ENCODE assay signal across 2 cellular contexts in genomic region chr16:50185005-50185505, GRCh38.
TF ChIP-seq lines count a peak whose summit lies in the region.

No MANE protein-coding gene starts in this region.

TF ChIP-seq in GM12878, 131 proteins besides CTCF, POLR2A, EP300 and RAD21 (continued from another document):
- TF ChIP-seq YY1 (IDR thresholded peaks at IDR 0.05; ENCODE audit: low read depth, low read length), result no peak
- TF ChIP-seq RB1 (IDR thresholded peaks at IDR 0.05; ENCODE audit: borderline replicate concordance), result no peak
- TF ChIP-seq SP1 (IDR thresholded peaks at IDR 0.05; ENCODE audit: low read depth, low read length), result no peak
- TF ChIP-seq NR2C1 (IDR thresholded peaks at IDR 0.05), result no peak
- TF ChIP-seq CREM (IDR thresholded peaks at IDR 0.05; ENCODE audit: low read depth), result 0 out of 2 replicates have a peak, but pooled peaks have one; percentile 20
- no peak for TF ChIP-seq POU2F2 (IDR thresholded peaks at IDR 0.05; ENCODE audit: borderline replicate concordance, low read depth, low read length)
- no peak for TF ChIP-seq ZBTB33 (IDR thresholded peaks at IDR 0.05)
- TF ChIP-seq NFIC (IDR thresholded peaks at IDR 0.05; ENCODE audit: low read depth, low read length), result peak; percentile 43; the same call in 1 of the 2 replicates
- TF ChIP-seq, protein P1, sequence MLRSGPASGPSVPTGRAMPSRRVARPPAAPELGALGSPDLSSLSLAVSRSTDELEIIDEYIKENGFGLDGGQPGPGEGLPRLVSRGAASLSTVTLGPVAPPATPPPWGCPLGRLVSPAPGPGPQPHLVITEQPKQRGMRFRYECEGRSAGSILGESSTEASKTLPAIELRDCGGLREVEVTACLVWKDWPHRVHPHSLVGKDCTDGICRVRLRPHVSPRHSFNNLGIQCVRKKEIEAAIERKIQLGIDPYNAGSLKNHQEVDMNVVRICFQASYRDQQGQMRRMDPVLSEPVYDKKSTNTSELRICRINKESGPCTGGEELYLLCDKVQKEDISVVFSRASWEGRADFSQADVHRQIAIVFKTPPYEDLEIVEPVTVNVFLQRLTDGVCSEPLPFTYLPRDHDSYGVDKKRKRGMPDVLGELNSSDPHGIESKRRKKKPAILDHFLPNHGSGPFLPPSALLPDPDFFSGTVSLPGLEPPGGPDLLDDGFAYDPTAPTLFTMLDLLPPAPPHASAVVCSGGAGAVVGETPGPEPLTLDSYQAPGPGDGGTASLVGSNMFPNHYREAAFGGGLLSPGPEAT (IDR thresholded peaks at IDR 0.05; ENCODE audit: low read depth), result peak; percentile 40; the same call in 1 of the 2 replicates
- no peak; a peak in 1 of 4 replicates for TF ChIP-seq ETV6 (conservative IDR thresholded peaks at IDR 0.05 in 1 of 2, IDR thresholded peaks at IDR 0.05 in 1 of 2; ENCODE audit: borderline replicate concordance in 1 of 2, low read depth in 1 of 2)
- peak; percentile 29 to 59; a peak in 3 of 4 replicates for TF ChIP-seq IKZF2 (IDR thresholded peaks at IDR 0.05)
- no peak for TF ChIP-seq CHD2 (IDR thresholded peaks at IDR 0.05; ENCODE audit: borderline replicate concordance, low read depth, low read length)
- TF ChIP-seq MEF2B (IDR thresholded peaks at IDR 0.05; ENCODE audit: partially characterized antibody, poor library complexity, severe bottlenecking), result no peak
- TF ChIP-seq BACH1 (IDR thresholded peaks at IDR 0.05; ENCODE audit: borderline replicate concordance), result no peak
- no peak for TF ChIP-seq SMAD5 (IDR thresholded peaks at IDR 0.05; ENCODE audit: low read depth)
- TF ChIP-seq ZBTB4 (CRISPR knock-in tag; IDR thresholded peaks at IDR 0.05), result no peak
- 0 out of 4 replicates have a peak, but pooled peaks of 1 of the 2 experiments have one; percentile 36 for TF ChIP-seq SRF (IDR thresholded peaks at IDR 0.05; ENCODE audit: low read depth in 2 of 2, low read length in 2 of 2)
- TF ChIP-seq ZNF217 (IDR thresholded peaks at IDR 0.05), result no peak
- no peak for TF ChIP-seq GABPA (IDR thresholded peaks at IDR 0.05; ENCODE audit: low read depth)
- TF ChIP-seq IRF4 (IDR thresholded peaks at IDR 0.05; ENCODE audit: low read depth, low read length), result peak; percentile 57; the same call in 1 of the 2 replicates
- TF ChIP-seq CHD4 (IDR thresholded peaks at IDR 0.05), result no peak

TF ChIP-seq in HepG2, 621 proteins besides CTCF, POLR2A, EP300 and RAD21 (continued from another document and continues in another):
- no peak for TF ChIP-seq TFDP2 (CRISPR knock-in tag; IDR thresholded peaks at IDR 0.05)
- no peak for TF ChIP-seq ETV5 (CRISPR knock-in tag; IDR thresholded peaks at IDR 0.05; ENCODE audit: borderline replicate concordance)
- TF ChIP-seq, protein P2, sequence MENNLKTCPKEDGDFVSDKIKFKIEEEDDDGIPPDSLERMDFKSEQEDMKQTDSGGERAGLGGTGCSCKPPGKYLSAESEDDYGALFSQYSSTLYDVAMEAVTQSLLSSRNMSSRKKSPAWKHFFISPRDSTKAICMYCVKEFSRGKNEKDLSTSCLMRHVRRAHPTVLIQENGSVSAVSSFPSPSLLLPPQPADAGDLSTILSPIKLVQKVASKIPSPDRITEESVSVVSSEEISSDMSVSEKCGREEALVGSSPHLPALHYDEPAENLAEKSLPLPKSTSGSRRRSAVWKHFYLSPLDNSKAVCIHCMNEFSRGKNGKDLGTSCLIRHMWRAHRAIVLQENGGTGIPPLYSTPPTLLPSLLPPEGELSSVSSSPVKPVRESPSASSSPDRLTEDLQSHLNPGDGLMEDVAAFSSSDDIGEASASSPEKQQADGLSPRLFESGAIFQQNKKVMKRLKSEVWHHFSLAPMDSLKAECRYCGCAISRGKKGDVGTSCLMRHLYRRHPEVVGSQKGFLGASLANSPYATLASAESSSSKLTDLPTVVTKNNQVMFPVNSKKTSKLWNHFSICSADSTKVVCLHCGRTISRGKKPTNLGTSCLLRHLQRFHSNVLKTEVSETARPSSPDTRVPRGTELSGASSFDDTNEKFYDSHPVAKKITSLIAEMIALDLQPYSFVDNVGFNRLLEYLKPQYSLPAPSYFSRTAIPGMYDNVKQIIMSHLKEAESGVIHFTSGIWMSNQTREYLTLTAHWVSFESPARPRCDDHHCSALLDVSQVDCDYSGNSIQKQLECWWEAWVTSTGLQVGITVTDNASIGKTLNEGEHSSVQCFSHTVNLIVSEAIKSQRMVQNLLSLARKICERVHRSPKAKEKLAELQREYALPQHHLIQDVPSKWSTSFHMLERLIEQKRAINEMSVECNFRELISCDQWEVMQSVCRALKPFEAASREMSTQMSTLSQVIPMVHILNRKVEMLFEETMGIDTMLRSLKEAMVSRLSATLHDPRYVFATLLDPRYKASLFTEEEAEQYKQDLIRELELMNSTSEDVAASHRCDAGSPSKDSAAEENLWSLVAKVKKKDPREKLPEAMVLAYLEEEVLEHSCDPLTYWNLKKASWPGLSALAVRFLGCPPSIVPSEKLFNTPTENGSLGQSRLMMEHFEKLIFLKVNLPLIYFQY (CRISPR knock-in tag; IDR thresholded peaks at IDR 0.05; ENCODE audit: borderline replicate concordance), result no peak
- no peak for TF ChIP-seq ZBTB33 (CRISPR knock-in tag; IDR thresholded peaks at IDR 0.05)
- no peak for TF ChIP-seq AHDC1 (CRISPR knock-in tag; IDR thresholded peaks at IDR 0.05; ENCODE audit: borderline replicate concordance)
- 0 out of 2 replicates have a peak, but pooled peaks have one; percentile 22 for TF ChIP-seq MIER2 (CRISPR knock-in tag; IDR thresholded peaks at IDR 0.05)
- no peak for TF ChIP-seq ZNF674 (CRISPR knock-in tag; IDR thresholded peaks at IDR 0.05; ENCODE audit: low read depth)
- TF ChIP-seq ZMYM4 (CRISPR knock-in tag; IDR thresholded peaks at IDR 0.05), result peak; percentile 68
- no peak for TF ChIP-seq LBX2 (CRISPR knock-in tag; IDR thresholded peaks at IDR 0.05; ENCODE audit: borderline replicate concordance)
- 0 out of 2 replicates have a peak, but pooled peaks have one; percentile 24 for TF ChIP-seq ZBTB37 (CRISPR knock-in tag; IDR thresholded peaks at IDR 0.05)
- TF ChIP-seq SRF (IDR thresholded peaks at IDR 0.05; ENCODE audit: low read depth, low read length), result peak; percentile 90
- TF ChIP-seq, protein P3, sequence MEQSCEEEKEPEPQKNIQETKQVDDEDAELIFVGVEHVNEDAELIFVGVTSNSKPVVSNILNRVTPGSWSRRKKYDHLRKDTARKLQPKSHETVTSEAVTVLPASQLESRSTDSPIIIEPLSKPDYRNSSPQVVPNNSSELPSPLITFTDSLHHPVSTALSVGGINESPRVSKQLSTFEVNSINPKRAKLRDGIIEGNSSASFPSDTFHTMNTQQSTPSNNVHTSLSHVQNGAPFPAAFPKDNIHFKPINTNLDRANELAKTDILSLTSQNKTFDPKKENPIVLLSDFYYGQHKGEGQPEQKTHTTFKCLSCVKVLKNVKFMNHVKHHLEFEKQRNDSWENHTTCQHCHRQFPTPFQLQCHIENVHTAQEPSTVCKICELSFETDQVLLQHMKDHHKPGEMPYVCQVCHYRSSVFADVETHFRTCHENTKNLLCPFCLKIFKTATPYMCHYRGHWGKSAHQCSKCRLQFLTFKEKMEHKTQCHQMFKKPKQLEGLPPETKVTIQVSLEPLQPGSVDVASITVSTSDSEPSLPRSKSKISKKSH (CRISPR knock-in tag; IDR thresholded peaks at IDR 0.05; ENCODE audit: borderline replicate concordance), result no peak
- TF ChIP-seq ZNF788 (CRISPR knock-in tag; IDR thresholded peaks at IDR 0.05; ENCODE audit: borderline replicate concordance), result no peak
- 0 out of 2 replicates have a peak, but pooled peaks have one; percentile 36 for TF ChIP-seq GATAD2A (CRISPR knock-in tag; IDR thresholded peaks at IDR 0.05)
- TF ChIP-seq PAXIP1 (CRISPR knock-in tag; conservative IDR thresholded peaks at IDR 0.05), result peak; percentile 39; the same call in 1 of the 2 replicates
